In genomic region chr6:52293067-52293466, GRCh38 we compare ENCODE assay signal across 22 cellular contexts.
DNase-seq lines count a peak whose midpoint lies in the region; ATAC-seq, FAIRE-seq and TF ChIP-seq lines count a peak whose summit lies in the region.
"Had no signal": no experiment of that assay in that cellular context is flagged by ENCODE, and none has a peak within 500 bp of the region (broad histone marks: within the 10 kb centered on the region; RNA-seq: fewer than 3 reads in every experiment).

No MANE protein-coding gene starts in this region.

- H3K27ac Mint-ChIP-seq in stimulated activated memory B cell treated with anti-CD40 and anti-IgM and Interleukin-4, amounts not matched to agents 10 μg/mL and 1 μg/mL and 100 μg/mL, for 72 hours: peak overlapping the region; percentile 48
- H3K27ac Mint-ChIP-seq: activated naive CD4-positive, alpha-beta T cell treated with anti-CD3 and anti-CD28 coated beads, Interleukin-2, amount 50 U/mL, for 24 hours; endodermal cell; T-helper 2 cell treated with Interferon-gamma antibody and Interleukin-4, amounts not matched to agents 5 μg/mL and 100 μg/mL, for 36 hours had no signal

- H3K36me3 Mint-ChIP-seq in stimulated activated memory B cell treated with anti-CD40 and anti-IgM and Interleukin-4, amounts not matched to agents 10 μg/mL and 1 μg/mL and 100 μg/mL, for 72 hours: no peaks in the 10 kb centered on the region
- H3K36me3 Mint-ChIP-seq: activated naive CD4-positive, alpha-beta T cell treated with anti-CD3 and anti-CD28 coated beads, Interleukin-2, amount 50 U/mL, for 24 hours had no signal

- TF ChIP-seq CTCF in WERI-Rb-1 (IDR thresholded peaks at IDR 0.05; ENCODE audit: low read depth, low read length) (no peak), D721Med (IDR thresholded peaks at IDR 0.05; ENCODE audit: insufficient read depth, missing control alignments) (no peak)

- H3K4me1 Mint-ChIP-seq in stimulated activated memory B cell treated with anti-CD40 and anti-IgM and Interleukin-4, amounts not matched to agents 10 μg/mL and 1 μg/mL and 100 μg/mL, for 72 hours: peaks cover 26% of the 10 kb centered on the region
- H3K4me1 Mint-ChIP-seq: endodermal cell had no signal

- no peaks in the 10 kb centered on the region for H3K27me3 ChIP-seq in WERI-Rb-1 (ENCODE audit: insufficient read depth, low read depth, severe bottlenecking)
- H3K27me3 ChIP-seq: SJCRH30 had no signal

- ATAC-seq in stimulated activated memory B cell treated with anti-CD40 and anti-IgM and Interleukin-4, amounts not matched to agents 10 μg/mL and 1 μg/mL and 100 μg/mL, for 72 hours: no peak
- ATAC-seq: activated CD4-positive, CD25-positive, alpha-beta regulatory T cell treated with anti-CD3 and anti-CD28 coated beads, Interleukin-2, amount 50 U/mL, for 24 hours; left ventricle myocardium superior; mucosa of descending colon had no signal

- H3K36me3 ChIP-seq in WERI-Rb-1: no peaks in the 10 kb centered on the region
- H3K36me3 ChIP-seq: SJCRH30 had no signal

- no peak overlapping the region for H3K4me3 Mint-ChIP-seq in stimulated activated memory B cell treated with anti-CD40 and anti-IgM and Interleukin-4, amounts not matched to agents 10 μg/mL and 1 μg/mL and 100 μg/mL, for 72 hours
- H3K4me3 Mint-ChIP-seq: activated naive CD4-positive, alpha-beta T cell treated with anti-CD3 and anti-CD28 coated beads, Interleukin-2, amount 50 U/mL, for 24 hours; endodermal cell; T-helper 2 cell treated with Interferon-gamma antibody and Interleukin-4, amounts not matched to agents 5 μg/mL and 100 μg/mL, for 36 hours had no signal

- peak overlapping the region; percentile 21 for H3K27ac ChIP-seq in WERI-Rb-1
- H3K27ac ChIP-seq: SJCRH30 had no signal

- peak; percentile 26 to 38 for DNase-seq in SHP77 (lab: John Stamatoyannopoulos, UW)
- DNase-seq in SHP77 treated with DMSO at 0.1 percent for 48 hours (lab: John Stamatoyannopoulos, UW): no peak
- DNase-seq in NCI-H2196 treated with DMSO at 0.1 percent for 48 hours (lab: John Stamatoyannopoulos, UW; ENCODE audit: unreplicated experiment): peak; percentile 27
- DNase-seq in WERI-Rb-1: peak; percentile 45
- no peak for DNase-seq in T-helper 9 cell
- DNase-seq in D721Med (ENCODE audit: insufficient read length, low spot score): no peak
- DNase-seq in ecto neural progenitor cell (ENCODE audit: low spot score): no peak
- DNase-seq: DND-41, endodermal cell, glutamatergic neuron, Karpas-422, left ventricle myocardium superior, mucosa of descending colon, NCI-H1417 treated with DMSO at 0.1 percent for 48 hours, NCI-H345, OCI-M1 had no signal

- H3K9me3 Mint-ChIP-seq in stimulated activated memory B cell treated with anti-CD40 and anti-IgM and Interleukin-4, amounts not matched to agents 10 μg/mL and 1 μg/mL and 100 μg/mL, for 72 hours: peaks cover 4% of the 10 kb centered on the region
- H3K9me3 Mint-ChIP-seq: activated naive CD4-positive, alpha-beta T cell treated with anti-CD3 and anti-CD28 coated beads, Interleukin-2, amount 50 U/mL, for 24 hours had no signal

- FAIRE-seq in D721Med (lab: Jason Lieb, UNC): no peak
- FAIRE-seq: astrocyte had no signal

- H3K9me3 ChIP-seq in WERI-Rb-1 (ENCODE audit: severe bottlenecking): peaks cover 15% of the 10 kb centered on the region
- H3K9me3 ChIP-seq: mucosa of descending colon, SJCRH30 had no signal

- no peak overlapping the region for H3K4me3 ChIP-seq in WERI-Rb-1 (ENCODE audit: low read depth, low read length)
- H3K4me3 ChIP-seq: mucosa of descending colon, SJCRH30 had no signal

- H3K27me3 Mint-ChIP-seq in stimulated activated memory B cell treated with anti-CD40 and anti-IgM and Interleukin-4, amounts not matched to agents 10 μg/mL and 1 μg/mL and 100 μg/mL, for 72 hours: no peaks in the 10 kb centered on the region
- H3K27me3 Mint-ChIP-seq: activated naive CD4-positive, alpha-beta T cell treated with anti-CD3 and anti-CD28 coated beads, Interleukin-2, amount 50 U/mL, for 24 hours had no signal

Comparison
In these comparisons a context has a peak if more than half of its experiments do, and no peak if none do; other contexts are left out.
1. DNase-seq: peak in SHP77 (2 of 2), NCI-H2196 treated with DMSO at 0.1 percent for 48 hours (single experiment) and WERI-Rb-1 (single experiment); none in SHP77 treated with DMSO at 0.1 percent for 48 hours (single experiment), T-helper 9 cell (single experiment), D721Med (single experiment) and ecto neural progenitor cell (single experiment).